Comparison of ENCODE assay signal across 40 cellular contexts in the genomic region with DNA sequence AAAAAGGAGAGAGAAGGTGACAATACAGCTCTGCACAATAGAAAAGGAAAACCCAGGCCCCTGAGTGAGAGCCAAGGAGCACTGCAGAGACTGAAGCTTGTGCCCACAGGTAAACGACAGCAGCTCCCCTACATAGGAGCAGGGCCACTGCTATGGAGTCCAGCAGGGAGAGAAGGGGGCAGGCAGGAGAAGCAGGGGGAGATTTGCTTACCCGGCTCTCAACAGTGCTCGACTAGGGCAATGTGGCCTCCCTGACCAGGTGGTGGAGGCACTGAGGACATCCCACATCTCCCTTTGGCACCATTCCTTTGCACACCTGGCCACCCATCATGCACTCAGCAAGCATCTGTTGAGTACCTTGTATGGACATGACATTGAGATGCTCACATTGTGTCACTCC.
"Had no signal": no experiment of that assay in that cellular context is flagged by ENCODE, and none has a peak within 500 bp of the region (broad histone marks: within the 10 kb centered on the region; RNA-seq: fewer than 3 reads in every experiment).

No MANE protein-coding gene starts in this region.

- FAIRE-seq: astrocyte, TTC549 had no signal

- H3K4me3 Mint-ChIP-seq: activated B cell treated with CpG ODN at 0.5 μM for 24 hours; activated CD4-positive, alpha-beta memory T cell treated with anti-CD3 and anti-CD28 coated beads for 36 hours; activated CD4-positive, alpha-beta T cell treated with anti-CD3 and anti-CD28 coated beads, Interleukin-2, amount 10 ng/mL, durations not matched to agents 24 days and 14 days; activated CD8-positive, alpha-beta T cell treated with anti-CD3 and anti-CD28 coated beads for 36 hours; activated naive CD4-positive, alpha-beta T cell treated with anti-CD3 and anti-CD28 coated beads for 36 hours; activated naive CD8-positive, alpha-beta T cell treated with anti-CD3 and anti-CD28 coated beads for 36 hours; activated T-cell treated with anti-CD3 and anti-CD28 coated beads, Interleukin-2, amount 50 U/mL, for 4 hours; activated T-cell treated with anti-CD3 and anti-CD28 coated beads, Interleukin-2, amount 50 U/mL, for 72 hours; activated T-helper 1 cell treated with anti-CD3 and anti-CD28 coated beads, Interleukin-12 subunit alpha, Interleukin-12 subunit beta, Interleukin-2, Interleukin-4 antibody, amounts not matched to agents 30 ng/mL and 10 ng/mL and 1 ng/mL, durations not matched to agents 14 hours and 24 hours and 36 hours; activated T-helper 17 cell treated with anti-CD3 and anti-CD28 coated beads, Interleukin-2, amount 50 U/mL, for 72 hours; central memory CD8-positive, alpha-beta T cell; T-helper 1 cell treated with Interleukin-12 subunit alpha and Interleukin-12 subunit beta and Interleukin-4 antibody, amounts not matched to agents 30 μg/mL and 1 μg/mL, for 36 hours; T-helper 2 cell treated with Interferon-gamma antibody and Interleukin-4, amounts not matched to agents 5 μg/mL and 100 μg/mL, for 36 hours had no signal

- H3K9me3 Mint-ChIP-seq: activated B cell treated with CpG ODN at 0.5 μM for 24 hours; activated CD4-positive, alpha-beta memory T cell treated with anti-CD3 and anti-CD28 coated beads for 36 hours; activated CD4-positive, alpha-beta T cell treated with anti-CD3 and anti-CD28 coated beads, Interleukin-2, amount 10 ng/mL, durations not matched to agents 24 days and 14 days; activated CD8-positive, alpha-beta T cell treated with anti-CD3 and anti-CD28 coated beads for 36 hours; activated naive CD8-positive, alpha-beta T cell treated with anti-CD3 and anti-CD28 coated beads for 36 hours; activated T-helper 1 cell treated with anti-CD3 and anti-CD28 coated beads, Interleukin-12 subunit alpha, Interleukin-12 subunit beta, Interleukin-2, Interleukin-4 antibody, amounts not matched to agents 30 ng/mL and 10 ng/mL and 1 ng/mL, durations not matched to agents 14 hours and 24 hours and 36 hours; activated T-helper 17 cell treated with anti-CD3 and anti-CD28 coated beads, Interleukin-2, amount 50 U/mL, for 72 hours; central memory CD8-positive, alpha-beta T cell; T-helper 1 cell treated with Interleukin-12 subunit alpha and Interleukin-12 subunit beta and Interleukin-4 antibody, amounts not matched to agents 30 μg/mL and 1 μg/mL, for 36 hours; T-helper 2 cell treated with Interferon-gamma antibody and Interleukin-4, amounts not matched to agents 5 μg/mL and 100 μg/mL, for 36 hours had no signal

- H3K4me1 Mint-ChIP-seq: activated CD4-positive, alpha-beta T cell treated with anti-CD3 and anti-CD28 coated beads, Interleukin-2, amount 10 ng/mL, durations not matched to agents 24 days and 14 days; activated naive CD8-positive, alpha-beta T cell treated with anti-CD3 and anti-CD28 coated beads for 36 hours; activated T-helper 17 cell treated with anti-CD3 and anti-CD28 coated beads, Interleukin-2, amount 50 U/mL, for 72 hours had no signal

- H3K36me3 Mint-ChIP-seq: activated CD4-positive, alpha-beta memory T cell treated with anti-CD3 and anti-CD28 coated beads for 36 hours; activated naive CD8-positive, alpha-beta T cell treated with anti-CD3 and anti-CD28 coated beads for 36 hours had no signal

- H3K4me3 ChIP-seq: adrenal gland, body of pancreas, breast epithelium, cardiac muscle cell had no signal

- H3K27me3 ChIP-seq: body of pancreas, brain microvascular endothelial cell, breast epithelium, cardiac muscle cell had no signal

- H3K36me3 ChIP-seq: adrenal gland, brain microvascular endothelial cell, breast epithelium, cardiac muscle cell had no signal

- H3K27ac Mint-ChIP-seq: activated B cell treated with CpG ODN at 0.5 μM for 24 hours; activated CD4-positive, alpha-beta memory T cell treated with anti-CD3 and anti-CD28 coated beads for 36 hours; activated CD4-positive, alpha-beta T cell treated with anti-CD3 and anti-CD28 coated beads, Interleukin-2, amount 10 ng/mL, durations not matched to agents 24 days and 14 days; activated CD8-positive, alpha-beta T cell treated with anti-CD3 and anti-CD28 coated beads for 36 hours; activated naive CD4-positive, alpha-beta T cell treated with anti-CD3 and anti-CD28 coated beads for 36 hours; activated naive CD4-positive, alpha-beta T cell treated with anti-CD3 and anti-CD28 coated beads, Interleukin-2, amount 50 U/mL, for 72 hours; activated naive CD8-positive, alpha-beta T cell treated with anti-CD3 and anti-CD28 coated beads for 36 hours; activated T-cell treated with anti-CD3 and anti-CD28 coated beads, Interleukin-2, amount 50 U/mL, for 72 hours; activated T-helper 1 cell treated with anti-CD3 and anti-CD28 coated beads, Interleukin-12 subunit alpha, Interleukin-12 subunit beta, Interleukin-2, Interleukin-4 antibody, amounts not matched to agents 30 ng/mL and 10 ng/mL and 1 ng/mL, durations not matched to agents 14 hours and 24 hours and 36 hours; activated T-helper 17 cell treated with anti-CD3 and anti-CD28 coated beads, Interleukin-2, amount 50 U/mL, for 72 hours; T-helper 1 cell treated with Interleukin-12 subunit alpha and Interleukin-12 subunit beta and Interleukin-4 antibody, amounts not matched to agents 30 μg/mL and 1 μg/mL, for 36 hours; T-helper 2 cell treated with Interferon-gamma antibody and Interleukin-4, amounts not matched to agents 5 μg/mL and 100 μg/mL, for 36 hours had no signal

- H3K4me1 ChIP-seq: adrenal gland, body of pancreas, breast epithelium had no signal

- ATAC-seq: activated CD8-positive, alpha-beta T cell treated with anti-CD3 and anti-CD28 coated beads for 36 hours; activated naive CD4-positive, alpha-beta T cell treated with anti-CD3 and anti-CD28 coated beads, Interleukin-2, amount 50 U/mL, for 72 hours; activated T-cell treated with anti-CD3 and anti-CD28 coated beads, Interleukin-2, amount 50 U/mL, for 4 hours; activated T-cell treated with anti-CD3 and anti-CD28 coated beads, Interleukin-2, amount 50 U/mL, for 72 hours; activated T-helper 17 cell treated with anti-CD3 and anti-CD28 coated beads, Interleukin-2, amount 50 U/mL, for 72 hours; body of pancreas had no signal

- H3K27ac ChIP-seq: adrenal gland, body of pancreas, brain microvascular endothelial cell, breast epithelium, cardiac muscle cell, VCaP had no signal

- DNase-seq: activated B cell treated with CpG ODN at 0.5 μM for 24 hours; activated CD4-positive, alpha-beta memory T cell treated with anti-CD3 and anti-CD28 coated beads for 36 hours; activated CD4-positive, alpha-beta T cell treated with anti-CD3 and anti-CD28 coated beads for 4 hours; activated CD4-positive, alpha-beta T cell treated with anti-CD3 and anti-CD28 coated beads, Interleukin-2, amount 10 ng/mL, durations not matched to agents 24 days and 14 days; activated CD4-positive, alpha-beta T cell treated with anti-CD3 and anti-CD28 coated beads, Interleukin-2, amount 50 U/mL, for 1 hour; activated CD4-positive, alpha-beta T cell treated with anti-CD3 and anti-CD28 coated beads, Interleukin-2, amount 50 U/mL, for 4 hours; activated CD4-positive, CD25-positive, alpha-beta regulatory T cell treated with anti-CD3 and anti-CD28 coated beads, Interleukin-2, amount 50 U/mL, for 72 hours; activated CD8-positive, alpha-beta memory T cell treated with anti-CD3 and anti-CD28 coated beads, Interleukin-2, amount 50 U/mL, for 4 hours; activated CD8-positive, alpha-beta T cell treated with anti-CD3 and anti-CD28 coated beads for 36 hours; activated effector memory CD4-positive, alpha-beta T cell treated with anti-CD3 and anti-CD28 coated beads, Interleukin-2, amount 50 U/mL, for 16 hours; activated gamma-delta T cell treated with Interleukin-2 at 50 U/mL for 16 hours; activated naive CD4-positive, alpha-beta T cell; activated naive CD4-positive, alpha-beta T cell treated with anti-CD3 and anti-CD28 coated beads for 36 hours; activated naive CD4-positive, alpha-beta T cell treated with anti-CD3 and anti-CD28 coated beads, Interleukin-2, amount 50 U/mL, for 16 hours; activated naive CD8-positive, alpha-beta T cell treated with anti-CD3 and anti-CD28 coated beads for 36 hours; activated T-cell treated with anti-CD3 and anti-CD28 coated beads for 4 hours; activated T-cell treated with anti-CD3 and anti-CD28 coated beads, Interleukin-2, amount 50 U/mL, for 1 hour; activated T-cell treated with anti-CD3 and anti-CD28 coated beads, Interleukin-2, amount 50 U/mL, for 4 hours; activated T-cell treated with anti-CD3 and anti-CD28 coated beads, Interleukin-2, amount 50 U/mL, for 72 hours; adrenal gland; amniotic stem cell; aorta; body of pancreas; brain microvascular endothelial cell; caudate nucleus; SW 1271; T-helper 1 cell; T-helper 2 cell; T-helper 9 cell had no signal

- H3K9me3 ChIP-seq: adrenal gland had no signal
